Comparison of ENCODE assay signal across 31 cellular contexts in the genomic region with DNA sequence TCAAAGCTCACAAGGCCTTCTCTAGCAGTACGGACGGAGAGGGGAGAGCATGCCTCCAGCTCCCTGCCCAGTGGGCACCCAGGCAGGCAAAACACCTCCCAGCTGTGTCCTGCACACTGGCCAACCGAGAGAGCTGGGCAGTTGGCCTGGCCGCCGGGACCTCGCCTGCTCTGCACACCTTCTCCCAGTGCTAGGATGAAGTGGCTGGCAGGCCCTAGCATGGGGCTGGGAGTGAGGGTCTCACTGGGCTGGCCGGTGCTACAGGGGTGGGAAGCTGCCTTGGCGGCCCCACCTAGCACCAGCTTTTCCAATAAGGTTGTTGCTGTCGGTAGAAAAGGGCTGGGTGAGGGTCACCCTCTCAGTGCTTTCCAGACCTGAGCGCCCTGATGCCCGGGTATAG.
"Had no signal": no experiment of that assay in that cellular context is flagged by ENCODE, and none has a peak within 500 bp of the region (broad histone marks: within the 10 kb centered on the region; RNA-seq: fewer than 3 reads in every experiment).

No MANE protein-coding gene starts in this region.

- H3K36me3 Mint-ChIP-seq: natural killer cell; stimulated activated memory B cell treated with anti-CD40 and anti-IgM and Interleukin-4, amounts not matched to agents 10 μg/mL and 1 μg/mL and 100 μg/mL, for 72 hours had no signal

- H3K27ac Mint-ChIP-seq: natural killer cell, progenitor cell of endocrine pancreas had no signal

- H3K27me3 Mint-ChIP-seq: stimulated activated memory B cell treated with anti-CD40 and anti-IgM and Interleukin-4, amounts not matched to agents 10 μg/mL and 1 μg/mL and 100 μg/mL, for 72 hours; stimulated activated naive CD8-positive, alpha-beta T cell treated with anti-CD3 and anti-CD28 coated beads, Interleukin-15, Interleukin-2, amounts not matched to agents 100 ng/mL and 50 ng/mL, for 24 hours had no signal

- ATAC-seq: naive thymus-derived CD4-positive, alpha-beta T cell; natural killer cell; psoas muscle; right cardiac atrium; sciatic nerve; stimulated activated memory B cell treated with anti-CD40 and anti-IgM and Interleukin-4, amounts not matched to agents 10 μg/mL and 1 μg/mL and 100 μg/mL, for 72 hours had no signal

- H3K4me3 Mint-ChIP-seq: naive thymus-derived CD4-positive, alpha-beta T cell; natural killer cell; nephron; neural progenitor cell; stimulated activated memory B cell treated with anti-CD40 and anti-IgM and Interleukin-4, amounts not matched to agents 10 μg/mL and 1 μg/mL and 100 μg/mL, for 72 hours; stimulated activated naive CD8-positive, alpha-beta T cell treated with anti-CD3 and anti-CD28 coated beads, Interleukin-15, Interleukin-2, amounts not matched to agents 100 ng/mL and 50 ng/mL, for 24 hours had no signal

- H3K27me3 ChIP-seq: neural progenitor cell, neutrophil, ovary, spleen, thyroid gland, tibial nerve, upper lobe of left lung, vagina had no signal

- H3K79me2 ChIP-seq: parathyroid adenoma had no signal

- FAIRE-seq: urothelium cell line had no signal

- H3K36me3 ChIP-seq: neural progenitor cell, neutrophil, ovary, spleen, stomach, thoracic aorta, thyroid gland, tibial nerve, upper lobe of left lung, vagina had no signal

- H3K4me2 ChIP-seq: neural progenitor cell, smooth muscle cell had no signal

- H3K4me3 ChIP-seq: neural progenitor cell, ovary, psoas muscle, skin epidermis, smooth muscle cell, spleen, stomach, thoracic aorta, thyroid gland, tibial nerve, upper lobe of left lung, vagina had no signal

- H2AFZ ChIP-seq: neural progenitor cell, parathyroid adenoma had no signal

- DNase-seq: naive thymus-derived CD4-positive, alpha-beta T cell; natural killer cell; nucleus accumbens; ovary; psoas muscle; spleen; stimulated activated CD4-positive, alpha-beta T cell treated with anti-CD3 and anti-CD28 coated beads, Interleukin-12 subunit alpha, Interleukin-12 subunit beta, amount 100 ng/mL, for 4 hours; stimulated activated CD4-positive, alpha-beta T cell treated with anti-CD3 and anti-CD28 coated beads, Interleukin-1b, Interleukin-23, amount 100 ng/mL, for 48 hours; stimulated activated CD4-positive, alpha-beta T cell treated with anti-CD3 and anti-CD28 coated beads, Interleukin-4, amount 100 ng/mL, for 1 hour; stimulated activated CD4-positive, alpha-beta T cell treated with anti-CD3 and anti-CD28 coated beads, Interleukin-4, amount 100 ng/mL, for 4 hours; stimulated activated CD8-positive, alpha-beta memory T cell treated with anti-CD3 and anti-CD28 coated beads, Interleukin-4, amount 100 ng/mL, for 48 hours; stimulated activated naive CD4-positive, alpha-beta T cell treated with Interleukin-2 at 50 U/mL for 16 hours; stomach; thyroid gland; trophoblast cell; upper lobe of left lung had no signal

- H3K9me3 ChIP-seq: neutrophil, ovary, psoas muscle, spleen, stomach, thoracic aorta, thyroid gland, tibial nerve, upper lobe of left lung, vagina had no signal

- H3K9me3 Mint-ChIP-seq: natural killer cell; nephron; neural progenitor cell; stimulated activated memory B cell treated with anti-CD40 and anti-IgM and Interleukin-4, amounts not matched to agents 10 μg/mL and 1 μg/mL and 100 μg/mL, for 72 hours; stimulated activated naive CD8-positive, alpha-beta T cell treated with anti-CD3 and anti-CD28 coated beads, Interleukin-15, Interleukin-2, amounts not matched to agents 100 ng/mL and 50 ng/mL, for 24 hours had no signal

- H3K4me1 ChIP-seq: parathyroid adenoma, psoas muscle, stomach, thyroid gland, vagina had no signal

- H3K9ac ChIP-seq: neural progenitor cell, parathyroid adenoma had no signal

- H3K27ac ChIP-seq: neural progenitor cell, neutrophil, ovary, parathyroid adenoma, psoas muscle, skin epidermis, spleen, stomach, thoracic aorta, thyroid gland, tibial nerve, upper lobe of left lung, vagina had no signal

- H3K4me1 Mint-ChIP-seq: natural killer cell had no signal
